In genomic region chr20:58390659-58391035, GRCh38 we compare ENCODE assay signal across 10 cellular contexts.
A peak's percentile ranks its signal among the peaks of the same experiment; 100 is the strongest.
DNase-seq lines count a peak whose midpoint lies in the region; TF ChIP-seq lines count a peak whose summit lies in the region.
"Had no signal": no experiment of that assay in that cellular context is flagged by ENCODE, and none has a peak within 500 bp of the region (broad histone marks: within the 10 kb centered on the region; RNA-seq: fewer than 3 reads in every experiment).

No MANE protein-coding gene starts in this region.

- H3K4me3 Mint-ChIP-seq in T-helper 1 cell treated with Interleukin-12 subunit alpha and Interleukin-12 subunit beta and Interleukin-4 antibody, amounts not matched to agents 30 μg/mL and 1 μg/mL, for 36 hours = peak overlapping the region; percentile 94

- peak overlapping the region; percentile 95 for H3K4me2 ChIP-seq in OCI-LY3 (ENCODE audit: low read length)

- H3K79me2 ChIP-seq in OCI-LY3 (ENCODE audit: low read length) = peaks cover 65% of the 10 kb centered on the region

- peaks cover 15% of the 10 kb centered on the region for H3K4me1 ChIP-seq in OCI-LY3 (ENCODE audit: low read length)

- no peak overlapping the region for H3K9ac ChIP-seq in OCI-LY3 (ENCODE audit: low read length)

- peaks cover 36% of the 10 kb centered on the region for H3K4me1 Mint-ChIP-seq in T-helper 1 cell treated with Interleukin-12 subunit alpha and Interleukin-12 subunit beta and Interleukin-4 antibody, amounts not matched to agents 30 μg/mL and 1 μg/mL, for 36 hours (ENCODE audit: low read depth)

- H3K9me3 Mint-ChIP-seq in T-helper 1 cell treated with Interleukin-12 subunit alpha and Interleukin-12 subunit beta and Interleukin-4 antibody, amounts not matched to agents 30 μg/mL and 1 μg/mL, for 36 hours = no peaks in the 10 kb centered on the region

- peaks cover 41% of the 10 kb centered on the region for H3K36me3 ChIP-seq in OCI-LY3 (replicated peaks; ENCODE audit: low read depth, low read length)

- TF ChIP-seq CTCF in OCI-LY3 (IDR thresholded peaks at IDR 0.05; ENCODE audit: low read depth, low read length) (no peak), epithelial cell of esophagus (IDR thresholded peaks at IDR 0.05; ENCODE audit: insufficient read depth, low read depth, low read length, missing control alignments) (no peak)

- H3K27ac ChIP-seq in OCI-LY3 (ENCODE audit: low read length) = no peak overlapping the region

- peak overlapping the region; percentile 94 for H3K27ac Mint-ChIP-seq in T-helper 1 cell treated with Interleukin-12 subunit alpha and Interleukin-12 subunit beta and Interleukin-4 antibody, amounts not matched to agents 30 μg/mL and 1 μg/mL, for 36 hours

- no peak for DNase-seq in T-helper 1 cell
- DNase-seq in epithelial cell of esophagus (ENCODE audit: low read depth) = no peak
- no peak for DNase-seq in skeletal muscle cell (ENCODE audit: low read depth)
- DNase-seq in NCI-H82 treated with DMSO at 0.1 percent for 48 hours (lab: John Stamatoyannopoulos, UW; ENCODE audit: unreplicated experiment) = no peak
- DNase-seq in iPS-NIHi7 (ENCODE audit: extremely low spot score) = no peak
- DNase-seq in EL = no peak
- DNase-seq: 8988T, NCI-H774 had no signal

- H3K9me3 ChIP-seq in OCI-LY3 (ENCODE audit: insufficient read depth, low read length) = no peaks in the 10 kb centered on the region

- no peak overlapping the region for H2AFZ ChIP-seq in OCI-LY3 (ENCODE audit: low read depth, low read length)

- peaks cover 58% of the 10 kb centered on the region for H4K20me1 ChIP-seq in OCI-LY3 (ENCODE audit: insufficient read depth, low read length)

- H3K4me3 ChIP-seq in OCI-LY3 (ENCODE audit: low read length) (peak overlapping the region; percentile 89), epithelial cell of esophagus (ENCODE audit: low read length) (peak overlapping the region; percentile 82), skeletal muscle cell (ENCODE audit: low read depth, low read length) (peak overlapping the region; percentile 83)

- peaks cover 4% of the 10 kb centered on the region for H3K27me3 Mint-ChIP-seq in T-helper 1 cell treated with Interleukin-12 subunit alpha and Interleukin-12 subunit beta and Interleukin-4 antibody, amounts not matched to agents 30 μg/mL and 1 μg/mL, for 36 hours (ENCODE audit: low read depth)

- no peaks in the 10 kb centered on the region for H3K27me3 ChIP-seq in OCI-LY3 (ENCODE audit: low read depth, low read length)

- H3K36me3 Mint-ChIP-seq in T-helper 1 cell treated with Interleukin-12 subunit alpha and Interleukin-12 subunit beta and Interleukin-4 antibody, amounts not matched to agents 30 μg/mL and 1 μg/mL, for 36 hours (ENCODE audit: low read depth) = peaks cover 26% of the 10 kb centered on the region
